In the genomic region with DNA sequence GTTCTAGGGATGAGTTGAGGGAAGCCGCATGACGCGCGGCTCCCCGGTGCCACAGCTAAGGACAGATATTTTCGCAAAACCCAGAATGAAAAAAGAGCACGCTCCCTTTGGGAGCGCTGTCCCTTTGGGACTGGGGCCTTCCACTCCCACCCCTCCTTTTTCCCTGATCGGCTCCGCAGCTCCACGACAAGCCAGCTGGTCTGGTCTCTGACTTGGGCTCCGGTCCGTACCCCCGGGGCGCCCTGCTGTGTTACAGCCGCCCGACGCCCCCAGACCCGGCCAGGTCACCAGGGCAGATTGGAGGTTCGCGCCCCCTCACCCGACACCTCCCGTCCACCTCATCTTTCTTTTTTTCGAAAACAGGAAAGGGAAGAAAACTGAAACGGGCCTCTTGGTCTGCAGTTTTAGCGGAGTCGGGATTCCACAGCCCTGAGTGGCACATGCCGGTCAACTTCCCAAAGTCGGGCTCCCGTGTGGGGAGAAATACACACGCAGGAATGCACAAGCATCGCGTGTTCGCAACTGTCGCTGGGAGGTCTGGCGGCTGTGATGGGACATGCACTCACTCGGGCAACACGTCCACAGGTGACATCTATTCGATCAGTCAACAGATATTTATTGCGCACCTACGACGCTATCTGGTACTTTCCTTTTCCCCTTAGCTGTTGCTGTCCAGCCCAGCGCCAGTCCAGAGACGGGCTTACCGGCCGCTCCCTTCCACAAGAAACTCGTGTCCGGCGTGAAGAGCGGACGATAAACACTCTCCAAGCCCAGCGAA, we compare ENCODE assay signal across 8 cellular contexts. TPM values are rescaled to one million over a fixed set of nuclear protein-coding genes. Genes with fewer than 3 reads are reported as not detected.
DNase-seq lines count a peak whose midpoint lies in the region; ATAC-seq, FAIRE-seq and TF ChIP-seq lines count a peak whose summit lies in the region.

No MANE protein-coding gene starts in this region.

- no peaks in the 10 kb centered on the region for H3K9me3 Mint-ChIP-seq in GM23338

- peak overlapping the region; percentile 83 for H2AFZ ChIP-seq in GM23338

- CTCF ChIA-PET in HEK293T (lab: Yijun Ruan, JAX): no interaction called here

- peak overlapping the region; percentile 79 for H3K4me3 Mint-ChIP-seq in GM23338

- H3K79me2 ChIP-seq in GM23338 (replicated peaks; ENCODE audit: insufficient read depth): 0 out of 2 replicates have a peak, but pooled peaks cover 2% of the 10 kb centered on the region

- H3K4me1 ChIP-seq in GM23338 (ENCODE audit: insufficient read depth): peaks cover 26% of the 10 kb centered on the region

- FAIRE-seq in bronchial epithelial cell (lab: Jason Lieb, UNC): no peak

- H3K4me3 ChIP-seq in GM23338: peak overlapping the region; percentile 83
- H3K4me3 ChIP-seq in bronchial epithelial cell (ENCODE audit: low read depth, low read length): peak overlapping the region; percentile 44
- H3K4me3 ChIP-seq in skin epidermis: peak overlapping the region; percentile 6 to 39 (median 20)

- H3K27me3 Mint-ChIP-seq in GM23338 (ENCODE audit: insufficient read depth, low read depth, poor library complexity): peaks cover 69% of the 10 kb centered on the region

- H3F3A ChIP-seq in GM23338 (replicated peaks; ENCODE audit: low read depth): peaks cover 7% of the 10 kb centered on the region; the same call in 1 of the 2 replicates

- peaks cover 84% of the 10 kb centered on the region for H3K27me3 ChIP-seq in GM23338 (ENCODE audit: insufficient read depth)
- H3K27me3 ChIP-seq in bronchial epithelial cell (ENCODE audit: control insufficient read depth, insufficient read depth, low read length): peaks cover 12% of the 10 kb centered on the region

- peak; percentile 28 for DNase-seq in GM23338 (ENCODE audit: low spot score)
- DNase-seq in bronchial epithelial cell (ENCODE audit: low read depth): no peak
- DNase-seq in kidney tubule cell (ENCODE audit: low spot score): peak; percentile 34
- no peak for DNase-seq in HEK293T (ENCODE audit: extremely low spot score)
- DNase-seq in iPS-NIHi7 (ENCODE audit: extremely low spot score): no peak

- no peak overlapping the region for H3K27ac ChIP-seq in GM23338 (ENCODE audit: low read depth)
- H3K27ac ChIP-seq in skin epidermis: peak overlapping the region in 15 of 21 experiments; percentile 9 to 84 (median 71)

- POLR2A ChIA-PET in HEK293T (lab: Yijun Ruan, JAX): no interaction called here

- H4K20me1 ChIP-seq in GM23338 (replicated peaks; ENCODE audit: insufficient read depth): no peaks in the 10 kb centered on the region

- ATAC-seq in GM23338: no peak
- ATAC-seq in HG03460 (IDR thresholded peaks at IDR 0.05; ENCODE audit: unreplicated experiment): no peak
- ATAC-seq in GM18502 (IDR thresholded peaks at IDR 0.05; ENCODE audit: poor library complexity, unreplicated experiment): no peak

- no peak overlapping the region for H3K27ac Mint-ChIP-seq in GM23338

- no peaks in the 10 kb centered on the region for H3K36me3 Mint-ChIP-seq in GM23338 (ENCODE audit: low read depth)

- TF ChIP-seq CTCF in GM23338 (conservative IDR thresholded peaks at IDR 0.05; ENCODE audit: low read depth in 2 of 2) (no peak), bronchial epithelial cell (IDR thresholded peaks at IDR 0.05; ENCODE audit: insufficient read depth, low read length, severe bottlenecking) (no peak)

- H3K36me3 ChIP-seq in GM23338 (ENCODE audit: insufficient read depth) (no peaks in the 10 kb centered on the region), bronchial epithelial cell (ENCODE audit: control insufficient read depth, insufficient read depth, low read length) (no peaks in the 10 kb centered on the region)

- peak overlapping the region; percentile 85 for H3K4me2 ChIP-seq in GM23338

- no peaks in the 10 kb centered on the region for H3K9me2 ChIP-seq in GM23338 (ENCODE audit: insufficient read depth)

- H3K4me1 Mint-ChIP-seq in GM23338: peaks cover 30% of the 10 kb centered on the region

TF ChIP-seq in GM23338, 12 proteins besides CTCF, POLR2A, EP300 and RAD21:
- TF ChIP-seq EZH2 (IDR thresholded peaks at IDR 0.05; ENCODE audit: low read depth, unreplicated experiment): peak; percentile 86
- TF ChIP-seq CREB1 (CRISPR knock-in tag; IDR thresholded peaks at IDR 0.05; ENCODE audit: low read depth): no peak
- no peak for TF ChIP-seq NANOG (IDR thresholded peaks at IDR 0.05; ENCODE audit: borderline replicate concordance)

TF ChIP-seq in HEK293T, 16 proteins besides CTCF, POLR2A, EP300 and RAD21:
- TF ChIP-seq SP1 (IDR thresholded peaks at IDR 0.05) (no peak), LEF1 (IDR thresholded peaks at IDR 0.05; ENCODE audit: borderline replicate concordance) (no peak), BHLHE40 (IDR thresholded peaks at IDR 0.05; ENCODE audit: borderline replicate concordance) (no peak), ARNT (IDR thresholded peaks at IDR 0.05) (no peak), NFRKB (IDR thresholded peaks at IDR 0.05) (no peak), TARDBP (IDR thresholded peaks at IDR 0.05) (no peak), ELF4 (IDR thresholded peaks at IDR 0.05) (no peak), FOXK2 (IDR thresholded peaks at IDR 0.05) (no peak), FOXM1 (IDR thresholded peaks at IDR 0.05; ENCODE audit: borderline replicate concordance) (no peak), ZNF384 (IDR thresholded peaks at IDR 0.05) (no peak), CTBP1 (IDR thresholded peaks at IDR 0.05; ENCODE audit: borderline replicate concordance) (no peak)
- TF ChIP-seq, protein P1, sequence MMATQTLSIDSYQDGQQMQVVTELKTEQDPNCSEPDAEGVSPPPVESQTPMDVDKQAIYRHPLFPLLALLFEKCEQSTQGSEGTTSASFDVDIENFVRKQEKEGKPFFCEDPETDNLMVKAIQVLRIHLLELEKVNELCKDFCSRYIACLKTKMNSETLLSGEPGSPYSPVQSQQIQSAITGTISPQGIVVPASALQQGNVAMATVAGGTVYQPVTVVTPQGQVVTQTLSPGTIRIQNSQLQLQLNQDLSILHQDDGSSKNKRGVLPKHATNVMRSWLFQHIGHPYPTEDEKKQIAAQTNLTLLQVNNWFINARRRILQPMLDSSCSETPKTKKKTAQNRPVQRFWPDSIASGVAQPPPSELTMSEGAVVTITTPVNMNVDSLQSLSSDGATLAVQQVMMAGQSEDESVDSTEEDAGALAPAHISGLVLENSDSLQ (IDR thresholded peaks at IDR 0.05): no peak

RNA-seq across cellular contexts. Expression of gene SOX9, which starts 3.9 kb away (rescaled TPM):
- total RNA-seq in GM23338 (2014; rRNA removed; shearing (Covaris generic)): 4.4 and 5.8 TPM in 2 replicates
- 4.4 and 4.8 TPM in 2 replicates for polyA plus RNA-seq in GM23338 (2016; fragmentation: Nextera tagmentation; extraction: Ambion mirVana)
- total RNA-seq in bronchial epithelial cell: 1.1 and 1.2 TPM in 2 replicates

Comparison
In these comparisons a context has a peak if more than half of its experiments do, and no peak if none do; other contexts are left out.
1. DNase-seq: peak in GM23338 (single experiment) and kidney tubule cell (single experiment); none in bronchial epithelial cell (single experiment), HEK293T (single experiment) and iPS-NIHi7 (single experiment).
2. H3K4me3 ChIP-seq: peak in every context shown above with its lines; median percentile 83 in GM23338; 44 in bronchial epithelial cell; 20 in skin epidermis.